ENCODE assay signal across 9 cellular contexts in the genomic region with DNA sequence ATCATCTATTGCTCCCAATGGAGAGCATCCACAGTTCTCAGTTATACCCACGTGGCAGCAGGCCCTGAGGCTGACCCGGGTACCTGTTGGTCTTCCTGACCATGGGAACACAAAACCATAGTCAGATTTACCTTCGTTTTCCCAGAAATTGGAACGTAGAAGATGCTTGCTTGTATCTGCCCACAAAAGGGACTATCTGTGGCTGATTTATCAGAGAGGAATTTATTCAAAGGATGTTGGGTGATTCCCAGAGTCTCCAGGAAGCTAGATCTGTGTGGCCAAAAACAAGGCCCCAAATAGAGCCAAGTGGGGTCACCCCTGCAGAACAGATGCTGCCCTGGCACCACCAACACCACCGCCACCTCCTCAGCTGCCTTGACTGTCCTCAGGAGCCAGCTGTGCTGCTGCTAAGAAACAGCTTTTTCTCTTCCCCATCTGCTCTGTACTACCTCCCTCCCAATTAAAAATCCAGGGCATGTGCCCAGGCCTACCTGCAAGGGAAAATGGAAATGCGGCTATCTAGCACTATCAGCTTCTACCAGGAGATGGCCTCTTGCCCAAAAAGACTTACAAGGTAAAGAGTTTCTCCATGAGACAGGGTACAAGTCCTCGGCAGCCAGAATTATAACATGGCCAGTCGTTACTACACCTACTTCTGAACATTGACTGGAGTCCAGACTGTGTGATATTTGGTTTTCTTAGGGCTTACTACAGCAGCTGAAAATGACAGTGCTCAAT.
A peak's percentile ranks its signal among the peaks of the same experiment; 100 is the strongest.
DNase-seq lines count a peak whose midpoint lies in the region; ATAC-seq, FAIRE-seq and TF ChIP-seq lines count a peak whose summit lies in the region.
"Had no signal": no experiment of that assay in that cellular context is flagged by ENCODE, and none has a peak within 500 bp of the region (broad histone marks: within the 10 kb centered on the region; RNA-seq: fewer than 3 reads in every experiment).

No MANE protein-coding gene starts in this region.

- H3K27me3 ChIP-seq in cardiac muscle cell (no peaks in the 10 kb centered on the region), endothelial cell of umbilical vein (ENCODE audit: control insufficient read depth in 2 of 2, insufficient read depth in 2 of 2, low read length in 2 of 2) (no peaks in the 10 kb centered on the region), upper lobe of right lung (no peaks in the 10 kb centered on the region)
- H3K27me3 ChIP-seq: gastrocnemius medialis had no signal

- DNase-seq in cardiac muscle cell (ENCODE audit: low read depth in 1 of 2, low spot score in 1 of 2) (peak; percentile 29 to 30), cardiac septum (ENCODE audit: low spot score) (no peak), NCI-H69 (lab: John Stamatoyannopoulos, UW) (peak; percentile 76), endothelial cell of umbilical vein (ENCODE audit: low read depth, low spot score) (peak; percentile 24), upper lobe of right lung (no peak), HuH-7 (ENCODE audit: low spot score) (no peak)
- DNase-seq: gastrocnemius medialis had no signal

- dilution Hi-C loops in endothelial cell of umbilical vein (cut with MboI; ENCODE audit: extremely low pct_ligation_motif_present, low sequenced_read_pairs) = no loop called here

- BruUV-seq in endothelial cell of umbilical vein (replicated peaks; lab: Mats Ljungman, UMichigan) = no TSS peak

- H3K9me3 ChIP-seq in cardiac muscle cell (ENCODE audit: low read depth) (no peaks in the 10 kb centered on the region), endothelial cell of umbilical vein (replicated peaks; ENCODE audit: control insufficient read depth, insufficient read depth, low read length) (no peaks in the 10 kb centered on the region), upper lobe of right lung (no peaks in the 10 kb centered on the region)
- H3K9me3 ChIP-seq: gastrocnemius medialis had no signal

- H3K4me3 ChIP-seq in cardiac muscle cell (no peak overlapping the region), endothelial cell of umbilical vein (replicated peaks in 1 of 3; ENCODE audit: insufficient read depth in 1 of 3, low read depth in 1 of 3, low read length in 3 of 3) (no peak overlapping the region), upper lobe of right lung (no peak overlapping the region)
- H3K4me3 ChIP-seq: gastrocnemius medialis had no signal

- peak; percentile 43 for ATAC-seq in upper lobe of right lung
- ATAC-seq in HG02884 (IDR thresholded peaks at IDR 0.05; ENCODE audit: unreplicated experiment) = no peak
- ATAC-seq in esophagus mucosa = no peak
- ATAC-seq: gastrocnemius medialis had no signal

- no peaks in the 10 kb centered on the region for H4K20me1 ChIP-seq in endothelial cell of umbilical vein (replicated peaks; ENCODE audit: control insufficient read depth, extremely low read depth, insufficient read depth, low read length)

- no peaks in the 10 kb centered on the region for H3K9me1 ChIP-seq in endothelial cell of umbilical vein (replicated peaks; ENCODE audit: control insufficient read depth, extremely low read depth, insufficient read depth, low read length)

- no peak overlapping the region for H3K27ac ChIP-seq in cardiac muscle cell
- H3K27ac ChIP-seq in endothelial cell of umbilical vein (ENCODE audit: insufficient read depth, low read depth, low read length) = no peak overlapping the region
- H3K27ac ChIP-seq in upper lobe of right lung = no peak overlapping the region
- H3K27ac ChIP-seq: gastrocnemius medialis had no signal

- FAIRE-seq in endothelial cell of umbilical vein (lab: Jason Lieb, UNC) = no peak

- H3K36me3 ChIP-seq in cardiac muscle cell (no peaks in the 10 kb centered on the region), endothelial cell of umbilical vein (ENCODE audit: control insufficient read depth in 2 of 2, extremely low read depth in 1 of 2, insufficient read depth in 2 of 2, low read length in 2 of 2) (no peaks in the 10 kb centered on the region), upper lobe of right lung (no peaks in the 10 kb centered on the region)
- H3K36me3 ChIP-seq: gastrocnemius medialis had no signal

- peak; percentile 26 for TF ChIP-seq CTCF in cardiac muscle cell (IDR thresholded peaks at IDR 0.05; ENCODE audit: low read depth, low read length)
- peak in 1 of 2 donors; percentile 32 for TF ChIP-seq CTCF in endothelial cell of umbilical vein (IDR thresholded peaks at IDR 0.05; ENCODE audit: extremely low read depth in 1 of 2, insufficient read depth in 1 of 2, low read depth in 1 of 2, low read length in 2 of 2)
- peak; percentile 7 for TF ChIP-seq CTCF in upper lobe of right lung (IDR thresholded peaks at IDR 0.05)

- POLR2A ChIA-PET in endothelial cell of umbilical vein (lab: Charles Lee) = no interaction called here

- H3K9ac ChIP-seq in endothelial cell of umbilical vein (replicated peaks; ENCODE audit: extremely low read depth, insufficient read depth, low read length) = no peak overlapping the region

- no peaks in the 10 kb centered on the region for H3K79me2 ChIP-seq in endothelial cell of umbilical vein (ENCODE audit: control insufficient read depth, insufficient read depth, low read length)

- TF ChIP-seq POLR2A in endothelial cell of umbilical vein (IDR thresholded peaks at IDR 0.05; ENCODE audit: low read depth, low read length) = no peak

- H2AFZ ChIP-seq in endothelial cell of umbilical vein (ENCODE audit: low read depth, low read length) = no peak overlapping the region

- no peak overlapping the region for H3K4me2 ChIP-seq in endothelial cell of umbilical vein (ENCODE audit: insufficient read depth, low read length)

- intact Hi-C loops in cardiac septum (cut with DNase I) = loop anchor here (5.0 to 10.0 kb wide), 3 partner anchors 427 to 1192 kb away; a partner anchor contains a TSS
- intact Hi-C loops in endothelial cell of umbilical vein (cut with micrococcal nuclease) = loop anchor here (1.0 to 10.0 kb wide), 5 partner anchors 76 to 997 kb away; no protein-coding TSS in a partner anchor
- intact Hi-C loops in upper lobe of right lung (cut with DNase I) = loop anchor here (5.0 kb wide), 1 partner anchor 1192 kb away; no protein-coding TSS in a partner anchor

- no peaks in the 10 kb centered on the region for H3K4me1 ChIP-seq in cardiac muscle cell (ENCODE audit: low read depth)
- no peaks in the 10 kb centered on the region for H3K4me1 ChIP-seq in endothelial cell of umbilical vein (ENCODE audit: control insufficient read depth, extremely low read depth, insufficient read depth, low read length)
- H3K4me1 ChIP-seq in upper lobe of right lung = peaks cover 13% of the 10 kb centered on the region

- CTCF ChIA-PET in endothelial cell of umbilical vein (lab: Charles Lee) = interaction anchor here (1.0 to 2.4 kb wide), 9 partner anchors 16 to 1528 kb away, joined by 3 to 24 read pairs (median 5); no protein-coding TSS in a partner anchor

TF ChIP-seq in endothelial cell of umbilical vein, 7 proteins besides CTCF, POLR2A, EP300 and RAD21:
- TF ChIP-seq POLR2AphosphoS5 (IDR thresholded peaks at IDR 0.05; ENCODE audit: insufficient read depth, low read depth, low read length) = no peak
- TF ChIP-seq JUN (IDR thresholded peaks at IDR 0.05; ENCODE audit: borderline replicate concordance, insufficient read depth, insufficient read length, low read depth) = no peak
- TF ChIP-seq MYC (IDR thresholded peaks at IDR 0.05; ENCODE audit: low read depth, low read length) = no peak
- TF ChIP-seq, protein P1, sequence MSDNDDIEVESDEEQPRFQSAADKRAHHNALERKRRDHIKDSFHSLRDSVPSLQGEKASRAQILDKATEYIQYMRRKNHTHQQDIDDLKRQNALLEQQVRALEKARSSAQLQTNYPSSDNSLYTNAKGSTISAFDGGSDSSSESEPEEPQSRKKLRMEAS (IDR thresholded peaks at IDR 0.05; ENCODE audit: insufficient read depth, insufficient read length) = no peak
- no peak for TF ChIP-seq GATA2 (IDR thresholded peaks at IDR 0.05; ENCODE audit: insufficient read depth, insufficient read length, low read depth, low read length)
- no peak for TF ChIP-seq EZH2 (IDR thresholded peaks at IDR 0.05; ENCODE audit: borderline replicate concordance, low read depth, low read length, severe bottlenecking)
- TF ChIP-seq FOS (IDR thresholded peaks at IDR 0.05; ENCODE audit: borderline replicate concordance, insufficient read depth, low read length) = no peak
TF ChIP-seq in endothelial cell of umbilical vein: peak in this region for 0.

Comparison
In these comparisons a context has a peak if more than half of its experiments do, and no peak if none do; other contexts are left out.
1. DNase-seq: peak in cardiac muscle cell (2 of 2), NCI-H69 (single experiment) and endothelial cell of umbilical vein (single experiment); none in cardiac septum (single experiment), upper lobe of right lung (single experiment) and HuH-7 (single experiment).